In genomic region chr2:107325983-107326786, GRCh38 we compare ENCODE assay signal across 14 cellular contexts.
DNase-seq lines count a peak whose midpoint lies in the region; ATAC-seq and TF ChIP-seq lines count a peak whose summit lies in the region.
"Had no signal": no experiment of that assay in that cellular context is flagged by ENCODE, and none has a peak within 500 bp of the region (broad histone marks: within the 10 kb centered on the region; RNA-seq: fewer than 3 reads in every experiment).

No MANE protein-coding gene starts in this region.

- H3K4me3 ChIP-seq in SJCRH30, result no peak overlapping the region
- H3K4me3 ChIP-seq in esophagus muscularis mucosa, result no peak overlapping the region
- no peak overlapping the region for H3K4me3 ChIP-seq in suprapubic skin
- no peak overlapping the region for H3K4me3 ChIP-seq in Caco-2 (ENCODE audit: low read depth, low read length)

- H3K9me3 ChIP-seq in SJCRH30 (replicated peaks) (peaks cover 17% of the 10 kb centered on the region), esophagus muscularis mucosa (peaks cover 0 to 8% (median 4%) of the 10 kb centered on the region in 4 donors), suprapubic skin (peaks cover 9% of the 10 kb centered on the region), Caco-2 (no peaks in the 10 kb centered on the region; the same call in 1 of the 2 replicates)

- TF ChIP-seq EP300 in esophagus muscularis mucosa (IDR thresholded peaks at IDR 0.05), result no peak
- TF ChIP-seq EP300 in suprapubic skin (IDR thresholded peaks at IDR 0.05), result no peak

- no peak for TF ChIP-seq CTCF in esophagus muscularis mucosa (IDR thresholded peaks at IDR 0.05)
- no peak for TF ChIP-seq CTCF in mesothelial cell of epicardium (IDR thresholded peaks at IDR 0.05; ENCODE audit: unreplicated experiment)
- no peak for TF ChIP-seq CTCF in suprapubic skin (IDR thresholded peaks at IDR 0.05)
- no peak for TF ChIP-seq CTCF in Caco-2 (IDR thresholded peaks at IDR 0.05; ENCODE audit: insufficient read depth in 1 of 2, low read depth in 1 of 2, low read length in 1 of 2, severe bottlenecking in 1 of 2, unreplicated experiment in 1 of 2)

- H3K4me1 Mint-ChIP-seq in mesothelial cell of epicardium (peaks cover 2% of the 10 kb centered on the region), Caco-2 (ENCODE audit: low read depth, unreplicated experiment) (no peaks in the 10 kb centered on the region)
- H3K4me1 Mint-ChIP-seq: activated B cell treated with CpG ODN at 0.5 μM for 24 hours; naive thymus-derived CD8-positive, alpha-beta T cell had no signal

- H3K4me1 ChIP-seq in SJCRH30 (peaks cover 28% of the 10 kb centered on the region), esophagus muscularis mucosa (peaks cover 0 to 5% (median 1%) of the 10 kb centered on the region in 4 donors), suprapubic skin (peaks cover 20% of the 10 kb centered on the region), Caco-2 (no peaks in the 10 kb centered on the region)

- ATAC-seq in GM21526 (IDR thresholded peaks at IDR 0.05; ENCODE audit: low FRiP score, unreplicated experiment), result no peak
- ATAC-seq: naive thymus-derived CD8-positive, alpha-beta T cell had no signal

- H3K36me3 ChIP-seq in SJCRH30 (no peaks in the 10 kb centered on the region), esophagus muscularis mucosa (no peaks in the 10 kb centered on the region), suprapubic skin (no peaks in the 10 kb centered on the region), Caco-2 (ENCODE audit: control insufficient read depth, insufficient read depth, low read length) (no peaks in the 10 kb centered on the region)

- no TSS peak for BruUV-seq in Caco-2 (replicated peaks; lab: Mats Ljungman, UMichigan)

- H3K4me3 Mint-ChIP-seq in mesothelial cell of epicardium (no peak overlapping the region), Caco-2 (ENCODE audit: unreplicated experiment) (no peak overlapping the region)
- H3K4me3 Mint-ChIP-seq: activated B cell treated with CpG ODN at 0.5 μM for 24 hours; naive thymus-derived CD8-positive, alpha-beta T cell had no signal

- POLR2A ChIA-PET in Caco-2 (lab: Charles Lee), result no interaction called here

- DNase-seq in SJCRH30 (peak; percentile 77 to 92), esophagus muscularis mucosa (ENCODE audit: extremely low spot score) (no peak), mesothelial cell of epicardium (ENCODE audit: low spot score in 2 of 2, unreplicated experiment in 2 of 2) (no peak), suprapubic skin (ENCODE audit: low spot score in 2 of 2) (no peak), Caco-2 (no peak), GM19240 (ENCODE audit: insufficient read length, low spot score) (no peak)
- DNase-seq: activated B cell treated with CpG ODN at 0.5 μM for 24 hours; DMS79; IMR-90; naive thymus-derived CD8-positive, alpha-beta T cell; NCI-H2107; SHP77 treated with DMSO at 0.1 percent for 48 hours; stimulated activated CD4-positive, alpha-beta T cell treated with anti-CD3 and anti-CD28 coated beads, Interleukin-2, amount 100 ng/mL, for 24 hours had no signal

- H3K27me3 Mint-ChIP-seq in mesothelial cell of epicardium (ENCODE audit: low read depth), result no peaks in the 10 kb centered on the region
- H3K27me3 Mint-ChIP-seq in Caco-2 (ENCODE audit: insufficient read depth, unreplicated experiment), result no peaks in the 10 kb centered on the region
- H3K27me3 Mint-ChIP-seq: activated B cell treated with CpG ODN at 0.5 μM for 24 hours; naive thymus-derived CD8-positive, alpha-beta T cell had no signal

- TF ChIP-seq POLR2A in esophagus muscularis mucosa (IDR thresholded peaks at IDR 0.05; ENCODE audit: low read depth) (no peak), suprapubic skin (IDR thresholded peaks at IDR 0.05) (no peak)

- H3K27ac ChIP-seq in SJCRH30, result peak overlapping the region; percentile 92
- H3K27ac ChIP-seq in esophagus muscularis mucosa (replicated peaks in 1 of 4), result peak overlapping the region; percentile 8 to 52 (median 30)
- H3K27ac ChIP-seq in suprapubic skin, result peak overlapping the region; percentile 71

- CTCF ChIA-PET in Caco-2 (lab: Charles Lee), result no interaction called here

- peaks cover 32% of the 10 kb centered on the region for H3K9me3 Mint-ChIP-seq in mesothelial cell of epicardium
- H3K9me3 Mint-ChIP-seq in Caco-2 (ENCODE audit: unreplicated experiment), result peaks cover 11% of the 10 kb centered on the region

- intact Hi-C loops in esophagus muscularis mucosa (cut with DNase I), result no loop called here
- intact Hi-C loops in Caco-2 (cut with micrococcal nuclease; ENCODE audit: unreplicated experiment), result no loop called here

- H3K36me3 Mint-ChIP-seq in mesothelial cell of epicardium (no peaks in the 10 kb centered on the region), Caco-2 (ENCODE audit: insufficient read depth, unreplicated experiment) (no peaks in the 10 kb centered on the region)

- H3K27ac Mint-ChIP-seq in mesothelial cell of epicardium (peak overlapping the region; percentile 39), Caco-2 (ENCODE audit: unreplicated experiment) (no peak overlapping the region)
- H3K27ac Mint-ChIP-seq: activated B cell treated with CpG ODN at 0.5 μM for 24 hours; naive thymus-derived CD8-positive, alpha-beta T cell had no signal

- H3K27me3 ChIP-seq in SJCRH30 (no peaks in the 10 kb centered on the region), esophagus muscularis mucosa (no peaks in the 10 kb centered on the region), suprapubic skin (no peaks in the 10 kb centered on the region), Caco-2 (replicated peaks; ENCODE audit: control insufficient read depth, insufficient read depth, low read length) (no peaks in the 10 kb centered on the region)

- 51% methylated on average over 4 of the region's 4 CpGs for WGBS in esophagus muscularis mucosa
- WGBS in suprapubic skin, result 53% methylated on average over 4 of the region's 4 CpGs

Comparison
In these comparisons a context has a peak if more than half of its experiments do, and no peak if none do; other contexts are left out.
1. DNase-seq: peak in SJCRH30 (2 of 2); none in esophagus muscularis mucosa (single experiment), mesothelial cell of epicardium (0 of 2), suprapubic skin (0 of 2), Caco-2 (0 of 2) and GM19240 (single experiment).
2. H3K27ac ChIP-seq: peak in every context shown above with its lines; median percentile 92 in SJCRH30; 71 in suprapubic skin; 30 in esophagus muscularis mucosa.